8 cellular contexts compared by ENCODE assay signal in the genomic region with DNA sequence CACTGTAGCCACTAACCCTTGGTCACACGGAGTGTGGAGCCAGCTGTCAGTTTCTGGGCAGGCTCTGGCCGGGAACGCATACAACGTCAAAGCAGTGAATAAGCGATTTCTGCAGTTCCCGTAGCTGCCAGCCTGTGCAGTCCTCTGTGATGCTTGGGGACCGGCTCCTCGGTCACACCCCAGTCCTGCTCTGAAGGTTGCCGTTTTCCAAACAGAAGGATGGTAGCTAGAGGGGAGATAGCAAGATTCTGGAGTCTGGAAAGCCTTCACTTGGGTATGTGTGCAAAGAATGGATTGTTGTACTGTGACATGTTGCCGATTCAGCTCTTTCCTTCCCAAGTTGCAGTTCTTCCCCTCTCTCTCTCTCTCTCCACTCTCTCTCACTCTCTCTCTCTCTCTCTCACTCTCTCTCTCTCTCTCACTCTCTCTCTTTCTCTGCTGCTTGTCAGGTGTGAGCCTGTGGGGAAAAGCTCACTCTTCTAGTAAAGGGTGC. TPM values are rescaled to one million over a fixed set of nuclear protein-coding genes. Genes with fewer than 3 reads are reported as not detected.
A peak's percentile ranks its signal among the peaks of the same experiment; 100 is the strongest.
DNase-seq lines count a peak whose midpoint lies in the region; ATAC-seq, FAIRE-seq and TF ChIP-seq lines count a peak whose summit lies in the region.

No MANE protein-coding gene starts in this region.

- peak overlapping the region; percentile 80 for H2AFZ ChIP-seq in OCI-LY3 (ENCODE audit: low read depth, low read length)

- DNase-seq in activated naive CD8-positive, alpha-beta T cell treated with anti-CD3 and anti-CD28 coated beads for 36 hours = peak; percentile 61
- DNase-seq in heart left ventricle = peak; percentile 72 to 85 (median 79)
- no peak for DNase-seq in prostate gland (ENCODE audit: low spot score)
- no peak for DNase-seq in NCI-H2196 (lab: John Stamatoyannopoulos, UW; ENCODE audit: unreplicated experiment)
- no peak for DNase-seq in GM19239 (ENCODE audit: insufficient read length, low spot score)

- H3K27ac ChIP-seq in OCI-LY3 (ENCODE audit: low read length) (no peak overlapping the region), heart left ventricle (peak overlapping the region in 11 of 12 donors; percentile 73 to 93 (median 87)), prostate gland (peak overlapping the region; percentile 29 to 49)

- H3K36me3 Mint-ChIP-seq in activated naive CD8-positive, alpha-beta T cell treated with anti-CD3 and anti-CD28 coated beads for 36 hours = peaks cover 44% of the 10 kb centered on the region

- ATAC-seq in GM18517 (IDR thresholded peaks at IDR 0.05; ENCODE audit: unreplicated experiment) (peak; percentile 45), HG02798 (IDR thresholded peaks at IDR 0.05; ENCODE audit: poor library complexity, unreplicated experiment) (peak; percentile 54), heart left ventricle (peak; percentile 59 to 85 (median 76))

- peaks cover 82% of the 10 kb centered on the region for H3K4me1 Mint-ChIP-seq in activated naive CD8-positive, alpha-beta T cell treated with anti-CD3 and anti-CD28 coated beads for 36 hours

- H3K4me1 ChIP-seq in OCI-LY3 (ENCODE audit: low read length) = peaks cover 45% of the 10 kb centered on the region
- H3K4me1 ChIP-seq in heart left ventricle = peaks cover 2 to 91% (median 56%) of the 10 kb centered on the region in 12 donors
- H3K4me1 ChIP-seq in prostate gland (replicated peaks) = peaks cover 7% of the 10 kb centered on the region

- peak overlapping the region; percentile 89 for H3K4me3 Mint-ChIP-seq in activated naive CD8-positive, alpha-beta T cell treated with anti-CD3 and anti-CD28 coated beads for 36 hours

- no peaks in the 10 kb centered on the region for H3K9me3 Mint-ChIP-seq in activated naive CD8-positive, alpha-beta T cell treated with anti-CD3 and anti-CD28 coated beads for 36 hours

- H3K9ac ChIP-seq in OCI-LY3 (ENCODE audit: low read length) = peak overlapping the region; percentile 54

- H3K27ac Mint-ChIP-seq in activated naive CD8-positive, alpha-beta T cell treated with anti-CD3 and anti-CD28 coated beads for 36 hours = peak overlapping the region; percentile 92

- no peak for FAIRE-seq in GM19239 (lab: Jason Lieb, UNC)

- H3K36me3 ChIP-seq in OCI-LY3 (replicated peaks; ENCODE audit: low read depth, low read length) (no peaks in the 10 kb centered on the region), heart left ventricle (no peaks in the 10 kb centered on the region), prostate gland (no peaks in the 10 kb centered on the region)

- H3K4me3 ChIP-seq in OCI-LY3 (ENCODE audit: low read length) (peak overlapping the region; percentile 71), heart left ventricle (peak overlapping the region in 11 of 12 donors; percentile 8 to 64 (median 51)), prostate gland (no peak overlapping the region)

- no peaks in the 10 kb centered on the region for H4K20me1 ChIP-seq in OCI-LY3 (ENCODE audit: insufficient read depth, low read length)

- no peak for TF ChIP-seq CTCF in OCI-LY3 (IDR thresholded peaks at IDR 0.05; ENCODE audit: low read depth, low read length)
- TF ChIP-seq CTCF in heart left ventricle (IDR thresholded peaks at IDR 0.05) = peak in 2 of 12 donors; percentile 10 to 24
- TF ChIP-seq CTCF in prostate gland (IDR thresholded peaks at IDR 0.05) = peak in 2 of 4 experiments; percentile 12 to 50

- H3K27me3 ChIP-seq in OCI-LY3 (ENCODE audit: low read depth, low read length) (no peaks in the 10 kb centered on the region), heart left ventricle (no peaks in the 10 kb centered on the region), prostate gland (replicated peaks; ENCODE audit: insufficient read depth) (no peaks in the 10 kb centered on the region)

- TF ChIP-seq POLR2A in heart left ventricle (IDR thresholded peaks at IDR 0.05) (no peak), prostate gland (IDR thresholded peaks at IDR 0.05) (no peak)

- intact Hi-C loops in heart left ventricle (cut with DNase I) (loop anchor here in 1 of 10 donors (5.0 kb wide), 1 partner anchor 37 kb away; the partner anchor contains the start of gene C1QTNF9), prostate gland (cut with DNase I) (no loop called here)

- WGBS in heart left ventricle, 4 donors = 0 to 3% (median 1%) methylated on average over 9 to 10 of the region's 10 CpGs
- WGBS in prostate gland = 10% methylated on average over 10 of the region's 10 CpGs

- H3K27me3 Mint-ChIP-seq in activated naive CD8-positive, alpha-beta T cell treated with anti-CD3 and anti-CD28 coated beads for 36 hours = no peaks in the 10 kb centered on the region

- H3K9me3 ChIP-seq in OCI-LY3 (ENCODE audit: insufficient read depth, low read length) (no peaks in the 10 kb centered on the region), heart left ventricle (no peaks in the 10 kb centered on the region), prostate gland (no peaks in the 10 kb centered on the region)

- H3K4me2 ChIP-seq in OCI-LY3 (ENCODE audit: low read length) = peak overlapping the region; percentile 80

- H3K79me2 ChIP-seq in OCI-LY3 (ENCODE audit: low read length) = no peaks in the 10 kb centered on the region

RNA-seq across cellular contexts. Expression of gene C1QTNF9, which starts 38.7 kb away (rescaled TPM):
- not detected for total RNA-seq in activated naive CD8-positive, alpha-beta T cell treated with anti-CD3 and anti-CD28 coated beads for 36 hours
- total RNA-seq in heart left ventricle = 1 to 10 TPM in 7 of 9 donors, under 1 TPM in 1, not detected in 1; 0.25 to 5.1 (median 2.2) TPM
- 1 to 10 TPM; 2.4 to 4.3 TPM for polyA plus RNA-seq in heart left ventricle
- total RNA-seq in prostate gland = under 1 TPM in 1 of 2 donors, not detected in 1; 0.85 TPM

Comparison
In these comparisons a context has a peak if more than half of its experiments do, and no peak if none do; other contexts are left out.
1. H3K4me3 ChIP-seq: peak in OCI-LY3 (single experiment) and heart left ventricle (11 of 12); none in prostate gland (0 of 2).
2. DNase-seq: peak in activated naive CD8-positive, alpha-beta T cell treated with anti-CD3 and anti-CD28 coated beads for 36 hours (single experiment) and heart left ventricle (5 of 5); none in prostate gland (single experiment), NCI-H2196 (single experiment) and GM19239 (single experiment).
3. Peak in every context shown above with its lines, with median percentiles within 50 percentile points of each other: ATAC-seq.